In the genomic region with DNA sequence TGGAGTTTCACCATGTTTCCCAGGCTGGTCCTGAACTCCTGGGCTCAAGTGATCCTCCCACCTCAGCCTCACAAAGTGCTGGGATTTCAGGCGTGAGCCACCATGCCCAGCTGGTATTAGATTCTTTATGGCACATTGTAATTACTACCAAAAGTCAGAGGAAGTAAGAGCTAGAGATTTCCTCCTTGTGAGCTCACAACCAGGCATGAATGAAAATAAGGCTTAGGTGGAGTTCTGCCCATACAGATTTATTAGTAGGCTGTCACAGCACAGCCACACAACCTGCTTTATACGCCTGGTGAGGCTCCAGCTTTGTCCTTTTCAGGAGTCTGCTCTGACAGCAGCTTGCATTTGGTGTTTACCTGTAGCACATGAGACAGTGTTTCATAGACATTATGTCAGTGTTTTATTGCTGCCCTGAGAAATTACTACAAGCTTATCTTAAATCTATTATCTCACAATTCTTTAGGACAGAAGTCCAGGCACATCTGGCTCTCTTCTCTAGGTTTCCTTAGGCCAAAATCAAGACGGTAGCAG, we compare ENCODE assay signal across 11 cellular contexts.
DNase-seq lines count a peak whose midpoint lies in the region; ATAC-seq and TF ChIP-seq lines count a peak whose summit lies in the region.
"Had no signal": no experiment of that assay in that cellular context is flagged by ENCODE, and none has a peak within 500 bp of the region (broad histone marks: within the 10 kb centered on the region; RNA-seq: fewer than 3 reads in every experiment).

No MANE protein-coding gene starts in this region.

- H3K4me3 ChIP-seq in heart left ventricle: no peak overlapping the region
- no peak overlapping the region for H3K4me3 ChIP-seq in upper lobe of right lung
- no peak overlapping the region for H3K4me3 ChIP-seq in dorsolateral prefrontal cortex

- DNase-seq in heart left ventricle: no peak
- no peak for DNase-seq in left ventricle myocardium superior
- peak; percentile 27 for DNase-seq in left kidney (ENCODE audit: low read depth, low spot score)
- no peak for DNase-seq in upper lobe of right lung
- no peak for DNase-seq in dorsolateral prefrontal cortex
- DNase-seq in SIG-M5 (lab: John Stamatoyannopoulos, UW): no peak
- DNase-seq: NCI-H2107 had no signal

- 37 to 45% (median 43%) methylated on average over 3 of the region's 3 CpGs for WGBS in heart left ventricle, 4 donors

- H3K9me3 Mint-ChIP-seq in activated naive CD8-positive, alpha-beta T cell (ENCODE audit: low read depth): no peaks in the 10 kb centered on the region

- H3K4me1 Mint-ChIP-seq in activated naive CD8-positive, alpha-beta T cell (ENCODE audit: low read depth): peaks cover 21% of the 10 kb centered on the region

- no peak overlapping the region for H3K4me3 Mint-ChIP-seq in activated naive CD8-positive, alpha-beta T cell
- H3K4me3 Mint-ChIP-seq: CD4-positive, CD25-positive, alpha-beta regulatory T cell had no signal

- TF ChIP-seq POLR2A in heart left ventricle (IDR thresholded peaks at IDR 0.05): no peak

- intact Hi-C loops in heart left ventricle (cut with DNase I): loop anchor here in 1 of 10 donors (5.0 kb wide), 1 partner anchor 42 kb away; no protein-coding TSS in a partner anchor
- intact Hi-C loops in left ventricle myocardium superior (cut with micrococcal nuclease): no loop called here
- intact Hi-C loops in upper lobe of right lung (cut with DNase I): no loop called here
- intact Hi-C loops in dorsolateral prefrontal cortex (cut with DNase I): no loop called here

- no peaks in the 10 kb centered on the region for H3K27me3 Mint-ChIP-seq in activated naive CD8-positive, alpha-beta T cell
- H3K27me3 Mint-ChIP-seq: CD4-positive, CD25-positive, alpha-beta regulatory T cell had no signal

- ATAC-seq in heart left ventricle: no peak
- ATAC-seq in left ventricle myocardium superior: no peak
- no peak for ATAC-seq in upper lobe of right lung
- ATAC-seq in GM21576 (IDR thresholded peaks at IDR 0.05; ENCODE audit: unreplicated experiment): no peak

- H3K36me3 Mint-ChIP-seq in activated naive CD8-positive, alpha-beta T cell: no peaks in the 10 kb centered on the region
- H3K36me3 Mint-ChIP-seq: CD4-positive, CD25-positive, alpha-beta regulatory T cell had no signal

- TF ChIP-seq CTCF in heart left ventricle (IDR thresholded peaks at IDR 0.05) (no peak), upper lobe of right lung (IDR thresholded peaks at IDR 0.05) (no peak), dorsolateral prefrontal cortex (IDR thresholded peaks at IDR 0.05 in 54 of 56, conservative IDR thresholded peaks at IDR 0.05 in 2 of 56; ENCODE audit: low read depth in 1 of 56, partially characterized antibody in 56 of 56) (no peak)

- H3K27me3 ChIP-seq in heart left ventricle (no peaks in the 10 kb centered on the region), upper lobe of right lung (no peaks in the 10 kb centered on the region), dorsolateral prefrontal cortex (no peaks in the 10 kb centered on the region)

- H3K4me1 ChIP-seq in heart left ventricle (peaks cover 4 to 85% (median 48%) of the 10 kb centered on the region in 12 donors), upper lobe of right lung (peaks cover 24% of the 10 kb centered on the region)

- H3K36me3 ChIP-seq in heart left ventricle (peaks cover 0 to 3% (median 0%) of the 10 kb centered on the region in 9 donors), upper lobe of right lung (no peaks in the 10 kb centered on the region)

- H3K9me3 ChIP-seq in heart left ventricle (no peaks in the 10 kb centered on the region), upper lobe of right lung (no peaks in the 10 kb centered on the region)

- H3K27ac ChIP-seq in heart left ventricle (peak overlapping the region in 11 of 12 donors; percentile 23 to 94 (median 65)), upper lobe of right lung (peak overlapping the region; percentile 49), dorsolateral prefrontal cortex (peak overlapping the region in 7 of 59 donors; percentile 4 to 61 (median 22))
- H3K27ac ChIP-seq: parathyroid adenoma had no signal

- peak overlapping the region; percentile 88 for H3K27ac Mint-ChIP-seq in activated naive CD8-positive, alpha-beta T cell
